1 cellular context compared by ENCODE assay signal in genomic region chr17:19322129-19322505, GRCh38.
TF ChIP-seq lines count a peak whose summit lies in the region.

No MANE protein-coding gene starts in this region.

TF ChIP-seq in HepG2, 621 proteins besides CTCF, POLR2A, EP300 and RAD21:
- TF ChIP-seq ZNF574 (CRISPR knock-in tag; IDR thresholded peaks at IDR 0.05) (no peak), MTA3 (CRISPR knock-in tag; IDR thresholded peaks at IDR 0.05) (no peak), ZNF432 (CRISPR knock-in tag; IDR thresholded peaks at IDR 0.05; ENCODE audit: borderline replicate concordance) (no peak), ETS1 (CRISPR knock-in tag; IDR thresholded peaks at IDR 0.05) (no peak), ONECUT2 (CRISPR knock-in tag; IDR thresholded peaks at IDR 0.05) (no peak), ZNF724P (CRISPR knock-in tag; IDR thresholded peaks at IDR 0.05; ENCODE audit: borderline replicate concordance) (no peak), SOX13 (IDR thresholded peaks at IDR 0.05) (no peak), SOX13 (CRISPR knock-in tag; conservative IDR thresholded peaks at IDR 0.05 in 1 of 2, IDR thresholded peaks at IDR 0.05 in 1 of 2) (no peak), BCLAF1 (IDR thresholded peaks at IDR 0.05) (no peak), MEIS2 (CRISPR knock-in tag; IDR thresholded peaks at IDR 0.05) (no peak), ASH2L (IDR thresholded peaks at IDR 0.05; ENCODE audit: insufficient read length, low read depth, low read length) (no peak), ZUFSP (CRISPR knock-in tag; IDR thresholded peaks at IDR 0.05; ENCODE audit: borderline replicate concordance) (no peak), SALL1 (CRISPR knock-in tag; IDR thresholded peaks at IDR 0.05) (no peak), TBP (CRISPR knock-in tag; IDR thresholded peaks at IDR 0.05) (no peak), EHMT2 (IDR thresholded peaks at IDR 0.05; ENCODE audit: borderline replicate concordance, low read depth, low read length) (no peak), ZNF784 (CRISPR knock-in tag; IDR thresholded peaks at IDR 0.05; ENCODE audit: borderline replicate concordance) (no peak), MAFF (IDR thresholded peaks at IDR 0.05; ENCODE audit: low read depth, low read length) (no peak), AGO1 (IDR thresholded peaks at IDR 0.05; ENCODE audit: low read depth, low read length, poor library complexity, severe bottlenecking) (no peak)
